ENCODE assay signal across 8 cellular contexts in the genomic region with DNA sequence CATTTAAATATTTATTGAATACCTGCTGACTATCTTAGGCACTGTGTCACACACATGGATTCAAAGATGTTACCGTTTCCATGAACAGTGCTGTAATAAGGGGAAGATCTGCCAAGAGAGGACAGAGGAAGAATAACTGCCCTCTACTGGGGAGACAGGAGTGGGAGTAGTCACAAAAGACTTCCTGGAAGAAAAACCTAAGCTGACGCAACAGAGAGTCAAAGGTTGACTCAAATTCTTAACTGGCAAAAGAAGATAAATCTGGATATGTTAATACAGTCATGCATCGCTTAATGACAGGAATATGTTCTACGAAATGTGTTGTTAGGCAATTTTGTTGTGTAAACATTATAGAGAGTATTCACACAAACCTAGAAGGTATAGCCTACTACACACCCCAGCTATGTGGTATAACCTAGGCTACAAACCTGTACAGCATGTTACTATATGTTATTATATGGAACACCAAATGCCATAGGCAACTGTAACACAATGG. TPM values are rescaled to one million over a fixed set of nuclear protein-coding genes. Genes with fewer than 3 reads are reported as not detected.
A peak's percentile ranks its signal among the peaks of the same experiment; 100 is the strongest.
DNase-seq lines count a peak whose midpoint lies in the region; TF ChIP-seq lines count a peak whose summit lies in the region.

No MANE protein-coding gene starts in this region.

- H3K36me3 ChIP-seq in PC-9 (ENCODE audit: low read depth) (peaks cover 14% of the 10 kb centered on the region; the same call in 1 of the 2 replicates), mucosa of rectum (ENCODE audit: control insufficient read depth in 2 of 2, insufficient read depth in 2 of 2, low read length in 2 of 2) (peaks cover 12 to 19% of the 10 kb centered on the region in 2 donors)

- 0 out of 2 replicates have a peak, but pooled peaks cover 8% of the 10 kb centered on the region for H3F3A ChIP-seq in PC-9 (ENCODE audit: insufficient read depth, low read depth)

- peaks cover 1% of the 10 kb centered on the region; the same call in 1 of the 2 replicates for H4K20me1 ChIP-seq in PC-9 (ENCODE audit: insufficient read depth)

- H3K4me2 ChIP-seq in PC-9 = no peak overlapping the region

- peak; percentile 67 for TF ChIP-seq CTCF in PC-9 (conservative IDR thresholded peaks at IDR 0.05)

- H3K4me3 Mint-ChIP-seq in activated naive CD4-positive, alpha-beta T cell treated with anti-CD3 and anti-CD28 coated beads for 36 hours = no peak overlapping the region

- no peaks in the 10 kb centered on the region for H3K27me3 Mint-ChIP-seq in activated naive CD4-positive, alpha-beta T cell treated with anti-CD3 and anti-CD28 coated beads for 36 hours (ENCODE audit: low read depth)

- POLR2A ChIA-PET in PC-9 (lab: Charles Lee; ENCODE audit: unreplicated experiment) = interaction anchor here (0.6 to 0.7 kb wide), 2 partner anchors 8 to 122 kb away, joined by 3 to 4 read pairs; no protein-coding TSS in a partner anchor

- H3K27ac ChIP-seq in PC-9 (peak overlapping the region; percentile 31; the same call in 1 of the 2 replicates), mucosa of rectum (ENCODE audit: low read depth in 2 of 2, low read length in 2 of 2) (peak overlapping the region; percentile 17 to 37)

- peaks cover 5% of the 10 kb centered on the region; the same call in 1 of the 2 replicates for H3K4me1 ChIP-seq in PC-9 (replicated peaks; ENCODE audit: insufficient read depth)
- H3K4me1 ChIP-seq in mucosa of rectum (ENCODE audit: control insufficient read depth in 2 of 2, insufficient read depth in 2 of 2, low read length in 2 of 2) = no peaks in the 10 kb centered on the region

- H3K9me3 ChIP-seq in PC-9 (ENCODE audit: insufficient read depth, low read depth) = no peaks in the 10 kb centered on the region
- no peaks in the 10 kb centered on the region for H3K9me3 ChIP-seq in mucosa of rectum (ENCODE audit: control insufficient read depth in 2 of 2, low read length in 2 of 2)

- H2AFZ ChIP-seq in PC-9 = no peak overlapping the region

- H3K36me3 Mint-ChIP-seq in activated naive CD4-positive, alpha-beta T cell treated with anti-CD3 and anti-CD28 coated beads for 36 hours (ENCODE audit: low read depth) = peaks cover 4% of the 10 kb centered on the region

- peaks cover 26% of the 10 kb centered on the region for H3K4me1 Mint-ChIP-seq in activated naive CD4-positive, alpha-beta T cell treated with anti-CD3 and anti-CD28 coated beads for 36 hours (ENCODE audit: low read depth)

- H3K9ac ChIP-seq in mucosa of rectum (ENCODE audit: low read depth in 1 of 2, low read length in 2 of 2) = no peak overlapping the region

- no TSS peak for BruUV-seq in PC-9 (replicated peaks; lab: Mats Ljungman, UMichigan)

- CTCF ChIA-PET in activated naive CD4-positive, alpha-beta T cell treated with anti-CD3 and anti-CD28 coated beads for 36 hours (lab: Charles Lee) = interaction anchor here (0.6 to 2.0 kb wide), 5 partner anchors 11 to 319 kb away, joined by 3 to 13 read pairs (median 5); no protein-coding TSS in a partner anchor
- CTCF ChIA-PET in PC-9 (lab: Charles Lee) = interaction anchor here (0.7 to 0.8 kb wide), 5 partner anchors 123 to 1263 kb away, joined by 3 to 4 read pairs (median 3); no protein-coding TSS in a partner anchor

- H3K4me3 ChIP-seq in PC-9 (no peak overlapping the region), mucosa of rectum (ENCODE audit: low read length in 2 of 2) (no peak overlapping the region)

- H3K79me2 ChIP-seq in PC-9 (ENCODE audit: low read depth) = no peaks in the 10 kb centered on the region

- peak overlapping the region; percentile 61 for H3K27ac Mint-ChIP-seq in activated naive CD4-positive, alpha-beta T cell treated with anti-CD3 and anti-CD28 coated beads for 36 hours

- H3K9me3 Mint-ChIP-seq in activated naive CD4-positive, alpha-beta T cell treated with anti-CD3 and anti-CD28 coated beads for 36 hours = no peaks in the 10 kb centered on the region

- intact Hi-C loops in activated naive CD4-positive, alpha-beta T cell treated with anti-CD3 and anti-CD28 coated beads for 36 hours (cut with micrococcal nuclease) = loop anchor here (1.0 to 5.0 kb wide), 3 partner anchors 44 to 239 kb away; no protein-coding TSS in a partner anchor
- intact Hi-C loops in PC-9 (cut with micrococcal nuclease; ENCODE audit: unreplicated experiment) = loop anchor here (10.0 kb wide), 2 partner anchors 527 to 1267 kb away; no protein-coding TSS in a partner anchor

- DNase-seq in activated naive CD4-positive, alpha-beta T cell treated with anti-CD3 and anti-CD28 coated beads for 36 hours = peak; percentile 47
- DNase-seq in activated naive CD4-positive, alpha-beta T cell treated with anti-CD3 and anti-CD28 coated beads, Interleukin-2, amount 50 U/mL, for 16 hours = no peak
- DNase-seq in PC-9 (peak in 1 of 2 experiments; percentile 65), dedifferentiated amniotic fluid mesenchymal stem cell (ENCODE audit: extremely low spot score) (peak; percentile 94), NCI-H146 treated with DMSO at 0.1 percent for 48 hours (lab: John Stamatoyannopoulos, UW; ENCODE audit: unreplicated experiment) (no peak), SHP77 treated with DMSO at 0.1 percent for 48 hours (lab: John Stamatoyannopoulos, UW) (no peak)
- no peak for DNase-seq in stimulated activated CD4-positive, alpha-beta T cell treated with anti-CD3 and anti-CD28 coated beads, Interleukin-4, amount 100 ng/mL, for 4 hours

- no peaks in the 10 kb centered on the region for H3K9me2 ChIP-seq in PC-9 (ENCODE audit: insufficient read depth)

- no peaks in the 10 kb centered on the region for H3K27me3 ChIP-seq in PC-9 (ENCODE audit: insufficient read depth, low read depth)
- no peaks in the 10 kb centered on the region for H3K27me3 ChIP-seq in mucosa of rectum (ENCODE audit: control insufficient read depth in 2 of 2, insufficient read depth in 2 of 2, low read length in 2 of 2)

RNA-seq across cellular contexts. Expression of gene DCAF5, which starts 51.5 kb away (rescaled TPM):
- 10 to 100 TPM; 34.5 to 35.1 TPM for total RNA-seq in activated naive CD4-positive, alpha-beta T cell treated with anti-CD3 and anti-CD28 coated beads for 36 hours
- total RNA-seq in PC-9 (2021) = 26.2 and 29.1 TPM in 2 replicates

Comparison
In these comparisons a context has a peak if more than half of its experiments do, and no peak if none do; other contexts are left out.
1. DNase-seq: peak in activated naive CD4-positive, alpha-beta T cell treated with anti-CD3 and anti-CD28 coated beads for 36 hours (single experiment) and dedifferentiated amniotic fluid mesenchymal stem cell (single experiment); none in activated naive CD4-positive, alpha-beta T cell treated with anti-CD3 and anti-CD28 coated beads, Interleukin-2, amount 50 U/mL, for 16 hours (single experiment), NCI-H146 treated with DMSO at 0.1 percent for 48 hours (single experiment), stimulated activated CD4-positive, alpha-beta T cell treated with anti-CD3 and anti-CD28 coated beads, Interleukin-4, amount 100 ng/mL, for 4 hours (0 of 2) and SHP77 treated with DMSO at 0.1 percent for 48 hours (single experiment).